9 cellular contexts compared by ENCODE assay signal in the genomic region with DNA sequence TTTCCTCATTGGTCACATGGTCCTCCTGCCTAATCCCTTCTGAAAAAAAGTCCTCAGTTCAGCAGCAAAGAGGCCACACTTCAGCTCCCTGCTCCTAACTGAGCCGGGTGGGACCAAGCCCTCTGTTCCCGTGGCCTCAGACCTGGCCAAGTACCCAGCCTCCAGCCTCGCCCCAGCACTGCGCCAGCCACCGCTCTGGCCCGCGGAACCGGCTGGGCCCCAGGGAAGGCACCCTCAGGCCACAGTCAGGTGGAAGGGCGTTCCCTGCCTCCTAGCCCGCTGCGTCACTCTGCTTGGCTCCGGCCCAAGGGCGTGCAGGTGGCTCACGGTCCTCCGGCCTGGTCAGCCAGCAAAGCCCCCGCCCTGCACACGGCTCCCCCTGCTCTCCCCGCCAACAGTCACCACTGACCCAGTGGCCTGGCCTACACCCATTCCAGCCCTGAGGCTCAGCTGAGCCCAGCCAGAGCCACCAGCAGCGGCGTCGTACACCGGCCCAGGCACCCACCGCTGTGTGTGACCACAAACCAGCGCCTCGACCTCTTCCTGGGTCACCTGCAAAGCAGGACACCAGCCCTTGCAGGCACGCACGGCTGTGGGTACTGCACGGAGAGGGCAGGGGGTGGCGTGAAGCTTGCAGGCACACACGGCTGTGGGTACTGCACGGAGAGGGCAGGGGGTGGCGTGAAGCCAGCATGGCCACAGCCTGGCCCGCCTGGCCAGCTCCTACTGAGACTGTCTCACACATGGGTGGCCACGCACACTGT. TPM values are rescaled to one million over a fixed set of nuclear protein-coding genes. Genes with fewer than 3 reads are reported as not detected.
DNase-seq lines count a peak whose midpoint lies in the region; ATAC-seq and TF ChIP-seq lines count a peak whose summit lies in the region.
"Had no signal": no experiment of that assay in that cellular context is flagged by ENCODE, and none has a peak within 500 bp of the region (broad histone marks: within the 10 kb centered on the region; RNA-seq: fewer than 3 reads in every experiment).

No MANE protein-coding gene starts in this region.

- no peaks in the 10 kb centered on the region for H3K27me3 Mint-ChIP-seq in activated CD8-positive, alpha-beta memory T cell treated with anti-CD3 and anti-CD28 coated beads, Interleukin-2, amount 10 ng/mL, durations not matched to agents 7 days and 5 days
- H3K27me3 Mint-ChIP-seq in dendritic cell treated with granulocyte-macrophage colony-stimulating factor and Interleukin-4, amounts not matched to agents 40 ng/mL and 50 ng/mL, for 4 days = no peaks in the 10 kb centered on the region

- H3K4me3 Mint-ChIP-seq in activated CD8-positive, alpha-beta memory T cell treated with anti-CD3 and anti-CD28 coated beads, Interleukin-2, amount 10 ng/mL, durations not matched to agents 7 days and 5 days = no peak overlapping the region
- peak overlapping the region; percentile 17 for H3K4me3 Mint-ChIP-seq in dendritic cell treated with granulocyte-macrophage colony-stimulating factor and Interleukin-4, amounts not matched to agents 40 ng/mL and 50 ng/mL, for 4 days

- H3K9me3 ChIP-seq in lower lobe of right lung = no peaks in the 10 kb centered on the region

- H3K27ac ChIP-seq in lower lobe of right lung = peak overlapping the region; percentile 70

- CTCF ChIA-PET in activated CD8-positive, alpha-beta memory T cell treated with anti-CD3 and anti-CD28 coated beads, Interleukin-2, amount 10 ng/mL, durations not matched to agents 7 days and 5 days (lab: Charles Lee) = no interaction called here

- H3K36me3 Mint-ChIP-seq in activated CD8-positive, alpha-beta memory T cell treated with anti-CD3 and anti-CD28 coated beads, Interleukin-2, amount 10 ng/mL, durations not matched to agents 7 days and 5 days = peaks cover 16% of the 10 kb centered on the region
- peaks cover 100% of the 10 kb centered on the region for H3K36me3 Mint-ChIP-seq in dendritic cell treated with granulocyte-macrophage colony-stimulating factor and Interleukin-4, amounts not matched to agents 40 ng/mL and 50 ng/mL, for 4 days (ENCODE audit: low read depth)

- peaks cover 30% of the 10 kb centered on the region for H3K4me1 ChIP-seq in lower lobe of right lung

- peaks cover 2% of the 10 kb centered on the region for H3K4me1 Mint-ChIP-seq in activated CD8-positive, alpha-beta memory T cell treated with anti-CD3 and anti-CD28 coated beads, Interleukin-2, amount 10 ng/mL, durations not matched to agents 7 days and 5 days
- peaks cover 25% of the 10 kb centered on the region for H3K4me1 Mint-ChIP-seq in dendritic cell treated with granulocyte-macrophage colony-stimulating factor and Interleukin-4, amounts not matched to agents 40 ng/mL and 50 ng/mL, for 4 days (ENCODE audit: low read depth)

- no peak for DNase-seq in activated CD8-positive, alpha-beta memory T cell treated with anti-CD3 and anti-CD28 coated beads, Interleukin-2, amount 10 ng/mL, durations not matched to agents 7 days and 5 days
- DNase-seq in activated CD8-positive, alpha-beta memory T cell treated with anti-CD3 and anti-CD28 coated beads, Interleukin-2, amount 50 U/mL, for 4 hours = no peak
- peak; percentile 94 for DNase-seq in lower lobe of right lung
- DNase-seq in ureter (ENCODE audit: low spot score) = peak; percentile 86
- DNase-seq in activated T-cell treated with anti-CD3 and anti-CD28 coated beads, Interleukin-2, amount 50 U/mL, for 1 hour = no peak
- DNase-seq: NCI-H2081 treated with DMSO at 0.1 percent for 48 hours had no signal

- intact Hi-C loops in dendritic cell treated with granulocyte-macrophage colony-stimulating factor and Interleukin-4, amounts not matched to agents 40 ng/mL and 50 ng/mL, for 4 days (cut with micrococcal nuclease) = no loop called here
- intact Hi-C loops in lower lobe of right lung (cut with DNase I) = no loop called here

- H3K4me3 ChIP-seq in lower lobe of right lung = no peak overlapping the region

- ATAC-seq in activated CD8-positive, alpha-beta memory T cell treated with anti-CD3 and anti-CD28 coated beads, Interleukin-2, amount 10 ng/mL, durations not matched to agents 7 days and 5 days = no peak
- ATAC-seq in lower lobe of right lung = peak; percentile 94 to 95
- no peak for ATAC-seq in HG03378 (IDR thresholded peaks at IDR 0.05; ENCODE audit: unreplicated experiment)
- no peak for ATAC-seq in HG03025 (IDR thresholded peaks at IDR 0.05; ENCODE audit: low FRiP score, unreplicated experiment)

- H3K27me3 ChIP-seq in lower lobe of right lung (ENCODE audit: low read depth) = no peaks in the 10 kb centered on the region

- H3K9me3 Mint-ChIP-seq in activated CD8-positive, alpha-beta memory T cell treated with anti-CD3 and anti-CD28 coated beads, Interleukin-2, amount 10 ng/mL, durations not matched to agents 7 days and 5 days (ENCODE audit: low read depth) = no peaks in the 10 kb centered on the region
- no peaks in the 10 kb centered on the region for H3K9me3 Mint-ChIP-seq in dendritic cell treated with granulocyte-macrophage colony-stimulating factor and Interleukin-4, amounts not matched to agents 40 ng/mL and 50 ng/mL, for 4 days

- H3K36me3 ChIP-seq in lower lobe of right lung = peaks cover 93% of the 10 kb centered on the region

- peak overlapping the region; percentile 28 for H3K27ac Mint-ChIP-seq in activated CD8-positive, alpha-beta memory T cell treated with anti-CD3 and anti-CD28 coated beads, Interleukin-2, amount 10 ng/mL, durations not matched to agents 7 days and 5 days
- peak overlapping the region; percentile 75 for H3K27ac Mint-ChIP-seq in dendritic cell treated with granulocyte-macrophage colony-stimulating factor and Interleukin-4, amounts not matched to agents 40 ng/mL and 50 ng/mL, for 4 days

- no peak for TF ChIP-seq CTCF in lower lobe of right lung (IDR thresholded peaks at IDR 0.05)

RNA-seq across cellular contexts. Expression of a gene that starts 19.4 kb away (rescaled TPM):
- 100 to 1,000 TPM in 1 of 2 experiments, 10 to 100 TPM in 1; 97.9 to 100 TPM for total RNA-seq in activated CD8-positive, alpha-beta memory T cell treated with anti-CD3 and anti-CD28 coated beads, Interleukin-2, amount 10 ng/mL, durations not matched to agents 7 days and 5 days
- total RNA-seq in lower lobe of right lung (133 TPM), ureter (80.3 TPM)

RNA-seq across cellular contexts. Expression of a gene that starts 34.7 kb away (rescaled TPM):
- total RNA-seq in activated CD8-positive, alpha-beta memory T cell treated with anti-CD3 and anti-CD28 coated beads, Interleukin-2, amount 10 ng/mL, durations not matched to agents 7 days and 5 days = 100 to 1,000 TPM in 1 of 2 experiments, 10 to 100 TPM in 1; 80.5 to 100 TPM
- total RNA-seq in lower lobe of right lung (56.1 TPM), ureter (34.0 TPM)

Comparison
In these comparisons a context has a peak if more than half of its experiments do, and no peak if none do; other contexts are left out.
1. ATAC-seq: peak in lower lobe of right lung (2 of 2); none in activated CD8-positive, alpha-beta memory T cell treated with anti-CD3 and anti-CD28 coated beads, Interleukin-2, amount 10 ng/mL, durations not matched to agents 7 days and 5 days (single experiment), HG03378 (single experiment) and HG03025 (single experiment).
2. DNase-seq: peak in lower lobe of right lung (single experiment) and ureter (single experiment); none in activated CD8-positive, alpha-beta memory T cell treated with anti-CD3 and anti-CD28 coated beads, Interleukin-2, amount 10 ng/mL, durations not matched to agents 7 days and 5 days (single experiment), activated CD8-positive, alpha-beta memory T cell treated with anti-CD3 and anti-CD28 coated beads, Interleukin-2, amount 50 U/mL, for 4 hours (single experiment) and activated T-cell treated with anti-CD3 and anti-CD28 coated beads, Interleukin-2, amount 50 U/mL, for 1 hour (single experiment).